In the genomic region with DNA sequence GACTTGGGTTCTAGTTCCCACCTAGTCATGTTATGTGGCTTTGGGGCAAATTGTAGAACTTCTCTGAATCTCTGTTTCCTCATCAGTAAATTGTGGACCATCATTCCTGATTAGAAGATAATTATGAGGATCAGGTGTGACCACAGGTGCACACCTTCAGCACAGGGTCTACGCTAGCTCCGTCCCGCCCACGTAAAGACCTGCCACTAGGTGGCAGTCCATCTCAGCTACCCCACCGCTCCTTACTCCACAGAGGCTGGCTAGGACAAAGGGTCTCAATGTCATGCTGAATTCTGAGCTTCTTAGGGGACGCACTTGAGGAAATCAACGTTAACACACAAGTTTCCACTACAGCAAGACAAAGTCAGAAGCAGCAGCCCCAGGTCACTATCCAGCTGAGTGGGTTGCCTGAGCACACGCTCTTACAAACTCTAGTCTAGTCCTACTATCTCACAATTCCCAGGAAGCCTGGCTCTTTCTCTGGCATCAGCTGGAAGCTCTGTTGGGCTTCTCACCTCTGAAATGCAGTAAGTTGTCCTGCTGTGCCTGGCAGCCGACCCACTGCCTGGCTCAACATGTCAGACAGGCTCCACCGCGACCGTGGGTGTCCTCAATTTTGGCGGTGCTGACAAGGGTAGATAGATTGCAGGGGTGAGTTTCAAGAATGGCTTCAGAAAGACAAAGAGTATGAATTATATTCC, we compare ENCODE assay signal across 8 cellular contexts. TPM values are rescaled to one million over a fixed set of nuclear protein-coding genes. Genes with fewer than 3 reads are reported as not detected.
DNase-seq lines count a peak whose midpoint lies in the region; ATAC-seq and TF ChIP-seq lines count a peak whose summit lies in the region.

No MANE protein-coding gene starts in this region.

- peaks cover 18% of the 10 kb centered on the region for H3K36me3 Mint-ChIP-seq in activated CD4-positive, alpha-beta T cell treated with anti-CD3 and anti-CD28 coated beads for 36 hours (ENCODE audit: low read depth)

- TF ChIP-seq CTCF in mucosa of descending colon (IDR thresholded peaks at IDR 0.05), result peak; percentile 84
- TF ChIP-seq CTCF in upper lobe of right lung (IDR thresholded peaks at IDR 0.05), result peak; percentile 75

- CTCF ChIA-PET in activated CD4-positive, alpha-beta T cell treated with anti-CD3 and anti-CD28 coated beads for 36 hours (lab: Charles Lee), result interaction anchor here (0.8 to 3.5 kb wide), 32 partner anchors 10 to 275 kb away, joined by 3 to 31 read pairs (median 4); a partner anchor contains a TSS

- no peak overlapping the region for H3K27ac ChIP-seq in upper lobe of right lung

- no peaks in the 10 kb centered on the region for H3K9me3 Mint-ChIP-seq in activated CD4-positive, alpha-beta T cell treated with anti-CD3 and anti-CD28 coated beads for 36 hours (ENCODE audit: low read depth)

- no peaks in the 10 kb centered on the region for H3K36me3 ChIP-seq in mucosa of descending colon (ENCODE audit: low read depth)
- H3K36me3 ChIP-seq in upper lobe of right lung, result no peaks in the 10 kb centered on the region

- H3K27me3 ChIP-seq in upper lobe of right lung, result no peaks in the 10 kb centered on the region

- H3K4me3 Mint-ChIP-seq in activated CD4-positive, alpha-beta T cell treated with anti-CD3 and anti-CD28 coated beads for 36 hours, result peak overlapping the region; percentile 73

- no peaks in the 10 kb centered on the region for H3K27me3 Mint-ChIP-seq in activated CD4-positive, alpha-beta T cell treated with anti-CD3 and anti-CD28 coated beads for 36 hours

- POLR2A ChIA-PET in activated CD4-positive, alpha-beta T cell treated with anti-CD3 and anti-CD28 coated beads for 36 hours (lab: Charles Lee), result interaction anchor here (0.6 to 0.7 kb wide), 3 partner anchors 9 to 22 kb away, joined by 3 to 6 read pairs (median 3); no protein-coding TSS in a partner anchor

- DNase-seq in NCI-H1436 (lab: John Stamatoyannopoulos, UW) (peak; percentile 33), NCI-H1436 treated with DMSO at 0.1 percent for 48 hours (lab: John Stamatoyannopoulos, UW) (no peak), NCI-H146 (lab: John Stamatoyannopoulos, UW) (peak; percentile 71), dermis blood vessel endothelial cell (peak; percentile 79), mucosa of descending colon (peak in 2 of 3 donors; percentile 69 to 78), upper lobe of right lung (peak; percentile 74)
- peak; percentile 81 for DNase-seq in activated CD4-positive, alpha-beta T cell treated with anti-CD3 and anti-CD28 coated beads for 36 hours

- no peak for ATAC-seq in activated CD4-positive, alpha-beta T cell treated with anti-CD3 and anti-CD28 coated beads for 36 hours
- peak; percentile 26 for ATAC-seq in mucosa of descending colon
- peak; percentile 38 for ATAC-seq in upper lobe of right lung
- ATAC-seq in GM19328 (IDR thresholded peaks at IDR 0.05; ENCODE audit: unreplicated experiment), result no peak

- H3K9me3 ChIP-seq in mucosa of descending colon (no peaks in the 10 kb centered on the region), upper lobe of right lung (no peaks in the 10 kb centered on the region)

- H3K4me1 ChIP-seq in mucosa of descending colon (ENCODE audit: low read depth) (peaks cover 5% of the 10 kb centered on the region), upper lobe of right lung (peaks cover 24% of the 10 kb centered on the region)

- peak overlapping the region; percentile 37 for H3K27ac Mint-ChIP-seq in activated CD4-positive, alpha-beta T cell treated with anti-CD3 and anti-CD28 coated beads for 36 hours

- intact Hi-C loops in activated CD4-positive, alpha-beta T cell treated with anti-CD3 and anti-CD28 coated beads for 36 hours (cut with DNase I, micrococcal nuclease), result loop anchor here (1.0 to 10.0 kb wide), 5 partner anchors 37 to 479 kb away; a partner anchor contains a TSS
- intact Hi-C loops in mucosa of descending colon (cut with DNase I, micrococcal nuclease) (no loop called here), upper lobe of right lung (cut with DNase I) (loop anchor here (10.0 kb wide), 1 partner anchor 199 kb away; no protein-coding TSS in a partner anchor)

- H3K4me1 Mint-ChIP-seq in activated CD4-positive, alpha-beta T cell treated with anti-CD3 and anti-CD28 coated beads for 36 hours, result peaks cover 61% of the 10 kb centered on the region

- H3K4me3 ChIP-seq in mucosa of descending colon (no peak overlapping the region), upper lobe of right lung (no peak overlapping the region)

RNA-seq across cellular contexts. Expression of a gene that starts 2.0 kb away (rescaled TPM):
- total RNA-seq in activated CD4-positive, alpha-beta T cell treated with anti-CD3 and anti-CD28 coated beads for 36 hours, result 100 to 1,000 TPM; 185 to 230 TPM
- 188 TPM in 2 replicates for total RNA-seq in dermis blood vessel endothelial cell
- 10 to 100 TPM; 65.2 to 98.4 (median 85.4) TPM for total RNA-seq in mucosa of descending colon
- 120 TPM for total RNA-seq in upper lobe of right lung

Comparison
In these comparisons a context has a peak if more than half of its experiments do, and no peak if none do; other contexts are left out.
1. ATAC-seq: peak in mucosa of descending colon (single experiment) and upper lobe of right lung (single experiment); none in activated CD4-positive, alpha-beta T cell treated with anti-CD3 and anti-CD28 coated beads for 36 hours (single experiment) and GM19328 (single experiment).
2. intact Hi-C loops: an anchor here in activated CD4-positive, alpha-beta T cell treated with anti-CD3 and anti-CD28 coated beads for 36 hours (1.0 to 10.0 kb wide) and upper lobe of right lung (10.0 kb wide); none called in mucosa of descending colon.